In genomic region chr1:24694380-24694843, GRCh38 we compare ENCODE assay signal across 10 cellular contexts. TPM values are rescaled to one million over a fixed set of nuclear protein-coding genes. Genes with fewer than 3 reads are reported as not detected.
DNase-seq lines count a peak whose midpoint lies in the region; ATAC-seq and TF ChIP-seq lines count a peak whose summit lies in the region.
"Had no signal": no experiment of that assay in that cellular context is flagged by ENCODE, and none has a peak within 500 bp of the region (broad histone marks: within the 10 kb centered on the region; RNA-seq: fewer than 3 reads in every experiment).

No MANE protein-coding gene starts in this region.

- CTCF ChIA-PET in SK-N-SH (lab: Yijun Ruan, JAX) = interaction anchor here (1.0 to 3.5 kb wide), 6 partner anchors 12 to 141 kb away, joined by 3 to 20 read pairs (median 4); partner anchors contain the start of gene CLIC4

- H3K4me3 ChIP-seq in SK-N-SH (ENCODE audit: low read depth in 2 of 2, low read length in 1 of 2) = no peak overlapping the region
- no peak overlapping the region for H3K4me3 ChIP-seq in right lobe of liver

- DNase-seq in DMS153 (lab: John Stamatoyannopoulos, UW) (peak; percentile 93), LHCN-M2 (ENCODE audit: low read depth) (peak; percentile 64), SK-N-SH (peak; percentile 62), right lobe of liver (no peak), iPS-NIHi7 (ENCODE audit: extremely low spot score) (no peak)
- DNase-seq: activated naive CD8-positive, alpha-beta T cell treated with anti-CD3 and anti-CD28 coated beads, Interleukin-2, amount 10 ng/mL, durations not matched to agents 7 days and 5 days had no signal

- H3K9ac ChIP-seq in SK-N-SH = no peak overlapping the region

- H3K9me2 ChIP-seq in SK-N-SH = no peaks in the 10 kb centered on the region

- no peak overlapping the region for H3K4me2 ChIP-seq in SK-N-SH

- TF ChIP-seq EP300 in SK-N-SH (IDR thresholded peaks at IDR 0.05; ENCODE audit: borderline replicate concordance in 1 of 2, low read depth in 1 of 2, low read length in 1 of 2) = peak in 1 of 2 experiments; percentile 84; a peak in 2 of 4 replicates

- intact Hi-C loops in right lobe of liver (cut with DNase I) = loop anchor here in 1 of 2 donors (5.0 kb wide), 1 partner anchor 143 kb away; no protein-coding TSS in a partner anchor

- no peaks in the 10 kb centered on the region for H3K79me2 ChIP-seq in SK-N-SH (ENCODE audit: insufficient read depth)

- TF ChIP-seq CTCF in SK-N-SH (IDR thresholded peaks at IDR 0.05) = no peak
- TF ChIP-seq CTCF in right lobe of liver (IDR thresholded peaks at IDR 0.05) = no peak

- TF ChIP-seq RAD21 in SK-N-SH (IDR thresholded peaks at IDR 0.05; ENCODE audit: low read length) = no peak

- H3K27me3 ChIP-seq in SK-N-SH (ENCODE audit: insufficient read depth) (no peaks in the 10 kb centered on the region), right lobe of liver (no peaks in the 10 kb centered on the region)
- H3K27me3 ChIP-seq: neutrophil had no signal

- POLR2A ChIA-PET in SK-N-SH (lab: Yijun Ruan, JAX) = interaction anchor here (0.7 to 1.7 kb wide), 3 partner anchors 29 to 136 kb away, joined by 3 to 14 read pairs (median 4); partner anchors contain the start of gene CLIC4

- peak in 3 of 4 donors; percentile 28 to 39 (median 30) for ATAC-seq in right lobe of liver
- no peak for ATAC-seq in HG03095 (IDR thresholded peaks at IDR 0.05; ENCODE audit: unreplicated experiment)
- no peak for ATAC-seq in GM18870 (IDR thresholded peaks at IDR 0.05; ENCODE audit: unreplicated experiment)
- no peak for ATAC-seq in GM19023 (IDR thresholded peaks at IDR 0.05; ENCODE audit: unreplicated experiment)

- H4K20me1 ChIP-seq in SK-N-SH (ENCODE audit: insufficient read depth) = no peaks in the 10 kb centered on the region

- H3K4me1 ChIP-seq in SK-N-SH (ENCODE audit: control insufficient read depth in 1 of 2, insufficient read depth in 2 of 2, low read depth in 1 of 2, low read length in 1 of 2) (peaks cover 0 to 24% of the 10 kb centered on the region in 2 experiments; a peak in 1 of 4 replicates), right lobe of liver (no peaks in the 10 kb centered on the region)

- H3K27ac ChIP-seq in SK-N-SH (ENCODE audit: low read depth in 2 of 2, low read length in 1 of 2) (peak overlapping the region in 1 of 2 experiments; percentile 51; a peak in 1 of 4 replicates), right lobe of liver (peak overlapping the region in 1 of 3 donors; percentile 21)
- H3K27ac ChIP-seq: neutrophil had no signal

- H3K36me3 ChIP-seq in SK-N-SH (replicated peaks in 1 of 2; ENCODE audit: control insufficient read depth in 1 of 2, insufficient read depth in 2 of 2, low read length in 1 of 2) (no peaks in the 10 kb centered on the region), right lobe of liver (no peaks in the 10 kb centered on the region)
- H3K36me3 ChIP-seq: neutrophil had no signal

- 0 out of 2 replicates have a peak overlapping the region, but pooled peaks have one; percentile 53 for H2AFZ ChIP-seq in SK-N-SH (ENCODE audit: low read depth)

- TF ChIP-seq POLR2A in right lobe of liver (IDR thresholded peaks at IDR 0.05) = no peak

- no peaks in the 10 kb centered on the region for H3F3A ChIP-seq in SK-N-SH (replicated peaks; ENCODE audit: insufficient read depth)

- H3K9me3 ChIP-seq in SK-N-SH (no peaks in the 10 kb centered on the region), right lobe of liver (no peaks in the 10 kb centered on the region)
- H3K9me3 ChIP-seq: neutrophil had no signal

- WGBS in SK-N-SH (ENCODE audit: low lambda C conversion rate) = 28% methylated on average over 6 of the region's 6 CpGs
- 55% methylated on average over 2 of the region's 6 CpGs for WGBS in right lobe of liver (ENCODE audit: insufficient coverage, low coverage, low lambda C conversion rate, missing lambda C conversion rate)

TF ChIP-seq in SK-N-SH, 30 proteins besides CTCF, POLR2A, EP300 and RAD21:
- no peak for TF ChIP-seq GABPA (IDR thresholded peaks at IDR 0.05; ENCODE audit: low read depth)
- TF ChIP-seq SMC3 (IDR thresholded peaks at IDR 0.05; ENCODE audit: low read depth, low read length) = no peak
- TF ChIP-seq MXI1 (IDR thresholded peaks at IDR 0.05; ENCODE audit: low read depth, low read length) = peak; percentile 69; the same call in 1 of the 2 replicates
- peak; percentile 76 for TF ChIP-seq GATA2 (CRISPR knock-in tag; IDR thresholded peaks at IDR 0.05)
- TF ChIP-seq TCF12 (IDR thresholded peaks at IDR 0.05) = peak; percentile 35; the same call in 1 of the 2 replicates
- TF ChIP-seq IRF3 (IDR thresholded peaks at IDR 0.05; ENCODE audit: low read depth, low read length) = no peak

RNA-seq across cellular contexts. Expression of gene CLIC4, which starts 50.8 kb away (rescaled TPM):
- 533 and 580 TPM in 2 replicates for total RNA-seq in LHCN-M2 (2014; rRNA removed)
- 229 TPM for polyA plus RNA-seq in LHCN-M2 (2012)
- 66.4 and 84.4 TPM in 2 replicates for polyA plus RNA-seq in SK-N-SH (2012; rRNA removed)
- polyA plus RNA-seq in SK-N-SH (2012; cell fraction: cytosol; rRNA removed) = 98.5 and 106 TPM in 2 replicates
- polyA plus RNA-seq in SK-N-SH (2012; cell fraction: nucleus; rRNA removed) = 29.1 and 46.8 TPM in 2 replicates
- 10 to 100 TPM; 35.0 to 63.6 (median 44.3) TPM for total RNA-seq in right lobe of liver

RNA-seq across cellular contexts. Expression of gene SRRM1, which starts 51.3 kb away (rescaled TPM):
- total RNA-seq in LHCN-M2 (2014; rRNA removed) (46.2 and 55.3 TPM in 2 replicates), right lobe of liver (10 to 100 TPM; 41.1 to 52.0 (median 44.9) TPM)
- polyA plus RNA-seq in LHCN-M2 (2012) = 52.3 TPM
- 52.3 and 56.1 TPM in 2 replicates for polyA plus RNA-seq in SK-N-SH (2012; rRNA removed)
- 42.1 and 43.8 TPM in 2 replicates for polyA plus RNA-seq in SK-N-SH (2012; cell fraction: cytosol; rRNA removed)
- polyA plus RNA-seq in SK-N-SH (2012; cell fraction: nucleus; rRNA removed) = 120 and 128 TPM in 2 replicates

Comparison
In these comparisons a context has a peak if more than half of its experiments do, and no peak if none do; other contexts are left out.
1. DNase-seq: peak in DMS153 (single experiment), LHCN-M2 (single experiment) and SK-N-SH (single experiment); none in right lobe of liver (0 of 3) and iPS-NIHi7 (single experiment).
2. ATAC-seq: peak in right lobe of liver (3 of 4); none in HG03095 (single experiment), GM18870 (single experiment) and GM19023 (single experiment).